8 cellular contexts compared by ENCODE assay signal in genomic region chr5:115840825-115841224, GRCh38. TPM values are rescaled to one million over a fixed set of nuclear protein-coding genes. Genes with fewer than 3 reads are reported as not detected.
DNase-seq lines count a peak whose midpoint lies in the region; ATAC-seq and TF ChIP-seq lines count a peak whose summit lies in the region.

No MANE protein-coding gene starts in this region.

- H3K4me1 Mint-ChIP-seq in brain: peaks cover 67% of the 10 kb centered on the region

- peaks cover 31% of the 10 kb centered on the region for H3K79me2 ChIP-seq in mesendoderm (ENCODE audit: control insufficient read depth, insufficient read depth, low read length)

- DNase-seq in left ventricle myocardium inferior (no peak), Right ventricle myocardium inferior (ENCODE audit: missing footprints) (no peak), mesendoderm (no peak), aorta (no peak), NCI-H2107 (lab: John Stamatoyannopoulos, UW) (no peak), amygdala (lab: John Stamatoyannopoulos, UW) (no peak)
- DNase-seq in stimulated activated CD4-positive, alpha-beta T cell treated with anti-CD3 and anti-CD28 coated beads, Interleukin-4, amount 100 ng/mL, for 24 hours: no peak

- H2BK15ac ChIP-seq in mesendoderm (replicated peaks; ENCODE audit: low read depth): no peak overlapping the region

- H3K9me3 ChIP-seq in left ventricle myocardium inferior (replicated peaks) (no peaks in the 10 kb centered on the region), aorta (ENCODE audit: control insufficient read depth, low read length) (no peaks in the 10 kb centered on the region)

- no peak overlapping the region for H2AK5ac ChIP-seq in mesendoderm (ENCODE audit: low read length)

- H3K27me3 ChIP-seq in left ventricle myocardium inferior (ENCODE audit: low read depth): no peaks in the 10 kb centered on the region
- H3K27me3 ChIP-seq in mesendoderm (ENCODE audit: insufficient read depth, low read length, poor library complexity): no peaks in the 10 kb centered on the region
- H3K27me3 ChIP-seq in aorta (ENCODE audit: control insufficient read depth in 1 of 2, insufficient read depth in 2 of 2, low read length in 1 of 2): no peaks in the 10 kb centered on the region

- peak overlapping the region; percentile 99 to 100 (median 99) for H3K4me3 Mint-ChIP-seq in brain

- no CpG with 5 or more reads among the region's 5 CpGs for whole genome bisulfite sequencing in mesendoderm (ENCODE audit: extremely low coverage, insufficient coverage, low lambda C conversion rate)
- 0 to 3% methylated on average over 5 of the region's 5 CpGs for WGBS in aorta, 2 donors

- H3K79me1 ChIP-seq in mesendoderm (ENCODE audit: low read length): peaks cover 9% of the 10 kb centered on the region

- no peak overlapping the region for H2BK120ac ChIP-seq in mesendoderm (ENCODE audit: low read depth, low read length)

- H3K27me3 Mint-ChIP-seq in brain: peaks cover 20% of the 10 kb centered on the region

- no peaks in the 10 kb centered on the region for H3K9me3 Mint-ChIP-seq in brain

- peak overlapping the region; percentile 99 to 100 (median 100) for H3K27ac Mint-ChIP-seq in brain

- peak overlapping the region; percentile 46 for H3K4me2 ChIP-seq in mesendoderm (ENCODE audit: low read length)

- peaks cover 25% of the 10 kb centered on the region for H3K36me3 Mint-ChIP-seq in brain

- ATAC-seq in Right ventricle myocardium inferior (no peak), aorta (ENCODE audit: low FRiP score) (no peak)

- intact Hi-C loops in left ventricle myocardium inferior (cut with micrococcal nuclease) (no loop called here), Right ventricle myocardium inferior (cut with DNase I) (loop anchor here (1.0 to 10.0 kb wide), 3 partner anchors 215 to 546 kb away; partner anchors contain the start of genes CCDC112 and TMED7), aorta (cut with DNase I) (loop anchor here (5.0 to 10.0 kb wide), 4 partner anchors 124 to 226 kb away; partner anchors contain the start of genes ARL14EPL (in 1 of the 2) and LVRN (in 1 of the 2))

- H3K4me3 ChIP-seq in left ventricle myocardium inferior (peak overlapping the region; percentile 89), mesendoderm (ENCODE audit: low read length) (peak overlapping the region; percentile 94), aorta (ENCODE audit: low read length in 2 of 2) (peak overlapping the region; percentile 65 to 72)

- H3K23ac ChIP-seq in mesendoderm (ENCODE audit: low read length): no peak overlapping the region

- peak overlapping the region; percentile 96 for H3K9ac ChIP-seq in mesendoderm (ENCODE audit: low read length)

- peak overlapping the region; percentile 89 for H3K18ac ChIP-seq in mesendoderm (ENCODE audit: low read length)

- H3K36me3 ChIP-seq in left ventricle myocardium inferior (peaks cover 17% of the 10 kb centered on the region), mesendoderm (ENCODE audit: control insufficient read depth, insufficient read depth, low read length) (no peaks in the 10 kb centered on the region), aorta (ENCODE audit: control insufficient read depth in 1 of 2, insufficient read depth in 2 of 2, low read length in 1 of 2) (peaks cover 0 to 2% of the 10 kb centered on the region in 2 donors)

- H3K4me1 ChIP-seq in left ventricle myocardium inferior (peaks cover 75% of the 10 kb centered on the region), mesendoderm (ENCODE audit: control insufficient read depth, low read depth, low read length) (peaks cover 2% of the 10 kb centered on the region), aorta (ENCODE audit: control insufficient read depth in 1 of 2, insufficient read depth in 2 of 2, low read length in 2 of 2) (peaks cover 0 to 11% of the 10 kb centered on the region in 2 donors)

- H3K56ac ChIP-seq in mesendoderm (ENCODE audit: low read length): peak overlapping the region; percentile 98

- H2BK5ac ChIP-seq in mesendoderm (ENCODE audit: low read length): no peak overlapping the region

- H3K27ac ChIP-seq in left ventricle myocardium inferior (replicated peaks): peak overlapping the region; percentile 97
- peak overlapping the region; percentile 80 for H3K27ac ChIP-seq in mesendoderm (ENCODE audit: low read depth, low read length)
- H3K27ac ChIP-seq in aorta (ENCODE audit: low read depth in 1 of 2, low read length in 2 of 2): peak overlapping the region; percentile 57 to 83

- H4K5ac ChIP-seq in mesendoderm (ENCODE audit: low read length): no peak overlapping the region

- TF ChIP-seq CTCF in left ventricle myocardium inferior (IDR thresholded peaks at IDR 0.05; ENCODE audit: borderline replicate concordance) (no peak), brain (conservative IDR thresholded peaks at IDR 0.05) (no peak)

- no peak overlapping the region for H3K4ac ChIP-seq in mesendoderm (ENCODE audit: low read depth, low read length)

- H4K8ac ChIP-seq in mesendoderm (ENCODE audit: low read depth, low read length): no peak overlapping the region

RNA-seq across cellular contexts. Expression of gene ATG12, which starts 0.5 kb away (rescaled TPM):
- total RNA-seq in left ventricle myocardium inferior (24.1 TPM), Right ventricle myocardium inferior (23.5 TPM), aorta (10 to 100 TPM; 42.5 to 52.5 TPM)
- polyA plus RNA-seq in brain (ENCODE audit: insufficient read depth, low read depth, low replicate concordance) (18.3 TPM), aorta (10 to 100 TPM; 45.3 to 62.6 TPM)
- polyA plus RNA-seq in mesendoderm (2013, experiment 1 of 2): 39.3 TPM
- polyA plus RNA-seq in mesendoderm (2013, experiment 2 of 2): 39.2 TPM

RNA-seq across cellular contexts. Expression of gene AP3S1, which starts 0.9 kb away (rescaled TPM):
- total RNA-seq in left ventricle myocardium inferior (57.3 TPM), Right ventricle myocardium inferior (61.9 TPM), aorta (100 to 1,000 TPM; 114 to 118 TPM)
- polyA plus RNA-seq in brain (ENCODE audit: insufficient read depth, low read depth, low replicate concordance) (44.6 TPM), aorta (100 to 1,000 TPM in 1 of 2 donors, 10 to 100 TPM in 1; 86.5 to 273 TPM)
- polyA plus RNA-seq in mesendoderm (2013, experiment 1 of 2): 40.5 TPM
- 40.5 TPM for polyA plus RNA-seq in mesendoderm (2013, experiment 2 of 2)

RNA-seq across cellular contexts. Expression of gene CDO1, which starts 24.4 kb away (rescaled TPM):
- total RNA-seq in left ventricle myocardium inferior (6.8 TPM), Right ventricle myocardium inferior (12.2 TPM), aorta (10 to 100 TPM; 11.6 to 27.7 TPM)
- polyA plus RNA-seq in brain (ENCODE audit: insufficient read depth, low read depth, low replicate concordance) (8.0 TPM), aorta (10 to 100 TPM; 93.9 to 97.9 TPM)
- polyA plus RNA-seq in mesendoderm (2013, experiment 1 of 2): 5.7 TPM
- 6.6 TPM for polyA plus RNA-seq in mesendoderm (2013, experiment 2 of 2)
